ENCODE assay signal across 30 cellular contexts in genomic region chr10:70560511-70560931, GRCh38. TPM values are rescaled to one million over a fixed set of nuclear protein-coding genes. Genes with fewer than 3 reads are reported as not detected.
DNase-seq lines count a peak whose midpoint lies in the region; ATAC-seq, FAIRE-seq and TF ChIP-seq lines count a peak whose summit lies in the region.
"Had no signal": no experiment of that assay in that cellular context is flagged by ENCODE, and none has a peak within 500 bp of the region (broad histone marks: within the 10 kb centered on the region; RNA-seq: fewer than 3 reads in every experiment).

No MANE protein-coding gene starts in this region.

- no peak overlapping the region for H3K4me3 Mint-ChIP-seq in natural killer cell treated with Interleukin-12 subunit alpha and Interleukin-12 subunit beta and Interleukin-15 and Interleukin-18, amount 100 ng/mL, for 72 hours
- no peak overlapping the region for H3K4me3 Mint-ChIP-seq in natural killer cell
- H3K4me3 Mint-ChIP-seq: activated B cell treated with CpG ODN at 0.5 μM for 24 hours; activated naive CD4-positive, alpha-beta T cell treated with anti-CD3 and anti-CD28 coated beads, Interleukin-2, amount 10 ng/mL, durations not matched to agents 7 days and 5 days; activated T-helper 1 cell treated with anti-CD3 and anti-CD28 coated beads, Interleukin-12 subunit alpha, Interleukin-12 subunit beta, Interleukin-2, Interleukin-4 antibody, amounts not matched to agents 30 ng/mL and 10 ng/mL and 1 ng/mL, durations not matched to agents 14 hours and 24 hours and 36 hours had no signal

- WGBS in psoas muscle, 3 donors: 46 to 63% (median 53%) methylated on average over 14 of the region's 14 CpGs

- TF ChIP-seq POLR2A in GM12892 (IDR thresholded peaks at IDR 0.05; ENCODE audit: low read depth, low read length): no peak

- CTCF ChIA-PET in A673 (lab: Charles Lee): interaction anchor here (0.6 kb wide), 1 partner anchor 671 kb away, joined by 4 read pairs; no protein-coding TSS in a partner anchor

- intact Hi-C loops in natural killer cell (cut with micrococcal nuclease): no loop called here
- intact Hi-C loops in left ventricle myocardium superior (cut with micrococcal nuclease): no loop called here
- intact Hi-C loops in psoas muscle (cut with DNase I): no loop called here
- intact Hi-C loops in A673 (cut with micrococcal nuclease; ENCODE audit: unreplicated experiment): no loop called here

- H3K27me3 Mint-ChIP-seq in natural killer cell treated with Interleukin-12 subunit alpha and Interleukin-12 subunit beta and Interleukin-15 and Interleukin-18, amount 100 ng/mL, for 72 hours: no peaks in the 10 kb centered on the region
- H3K27me3 Mint-ChIP-seq in natural killer cell (ENCODE audit: low read depth in 2 of 2): no peaks in the 10 kb centered on the region
- H3K27me3 Mint-ChIP-seq: activated B cell treated with CpG ODN at 0.5 μM for 24 hours; effector memory CD8-positive, alpha-beta T cell had no signal

- H3K27me3 ChIP-seq in psoas muscle (ENCODE audit: insufficient read depth in 3 of 3, low read length in 2 of 3) (no peaks in the 10 kb centered on the region), A673 (replicated peaks; ENCODE audit: insufficient read depth, low read depth, low read length, poor library complexity) (no peaks in the 10 kb centered on the region)
- H3K27me3 ChIP-seq: esophagus squamous epithelium, tibial artery had no signal

- ATAC-seq in natural killer cell treated with Interleukin-12 subunit alpha and Interleukin-12 subunit beta and Interleukin-15 and Interleukin-18, amount 100 ng/mL, for 72 hours: no peak
- no peak for ATAC-seq in natural killer cell
- ATAC-seq in left ventricle myocardium superior: peak; percentile 79
- peak; percentile 10 to 68 (median 48) for ATAC-seq in psoas muscle
- no peak for ATAC-seq in GM19328 (IDR thresholded peaks at IDR 0.05; ENCODE audit: unreplicated experiment)
- ATAC-seq: effector memory CD8-positive, alpha-beta T cell; stimulated activated naive CD8-positive, alpha-beta T cell treated with anti-CD3 and anti-CD28 coated beads, Interleukin-15, Interleukin-2, amounts not matched to agents 100 U/mL and 50 U/mL, for 24 hours had no signal

- H3K4me3 ChIP-seq in psoas muscle: no peak overlapping the region
- no peak overlapping the region for H3K4me3 ChIP-seq in A673 (ENCODE audit: low read depth, low read length, poor library complexity, severe bottlenecking)
- H3K4me3 ChIP-seq: coronary artery, esophagus squamous epithelium, HAP-1, lung, tibial artery had no signal

- no peak overlapping the region for H3K27ac ChIP-seq in psoas muscle
- no peak overlapping the region for H3K27ac ChIP-seq in A673 (ENCODE audit: low read depth, low read length, poor library complexity, severe bottlenecking)
- H3K27ac ChIP-seq: coronary artery, esophagus squamous epithelium, tibial artery had no signal

- no peaks in the 10 kb centered on the region for H3K36me3 Mint-ChIP-seq in natural killer cell treated with Interleukin-12 subunit alpha and Interleukin-12 subunit beta and Interleukin-15 and Interleukin-18, amount 100 ng/mL, for 72 hours
- H3K36me3 Mint-ChIP-seq in natural killer cell: no peaks in the 10 kb centered on the region
- H3K36me3 Mint-ChIP-seq: activated naive CD4-positive, alpha-beta T cell treated with anti-CD3 and anti-CD28 coated beads, Interleukin-2, amount 10 ng/mL, durations not matched to agents 7 days and 5 days had no signal

- no peak for DNase-seq in natural killer cell treated with Interleukin-12 subunit alpha and Interleukin-12 subunit beta and Interleukin-15 and Interleukin-18, amount 100 ng/mL, for 72 hours (ENCODE audit: low spot score)
- DNase-seq in natural killer cell (no peak), left ventricle myocardium superior (peak; percentile 61), psoas muscle (peak in 1 of 2 donors; percentile 44), A673 (ENCODE audit: low spot score) (no peak), GM12892 (ENCODE audit: insufficient read length) (no peak), NCI-H1105 (lab: John Stamatoyannopoulos, UW) (no peak)
- DNase-seq: 8988T; activated B cell treated with CpG ODN at 0.5 μM for 24 hours; activated naive CD4-positive, alpha-beta T cell treated with anti-CD3 and anti-CD28 coated beads, Interleukin-2, amount 10 ng/mL, durations not matched to agents 7 days and 5 days; amniotic stem cell; DMS79; effector memory CD8-positive, alpha-beta T cell; esophagus squamous epithelium; NCI-H1105 treated with DMSO at 0.1 percent for 48 hours; NCI-H774; SHP77; stimulated activated CD4-positive, alpha-beta T cell treated with anti-CD3 and anti-CD28 coated beads, Interleukin-12 subunit alpha, Interleukin-12 subunit beta, amount 100 ng/mL, for 4 hours; stimulated activated CD4-positive, alpha-beta T cell treated with anti-CD3 and anti-CD28 coated beads, Interleukin-4, amount 100 ng/mL, for 4 hours; stimulated activated naive CD8-positive, alpha-beta T cell treated with anti-CD3 and anti-CD28 coated beads, Interleukin-15, Interleukin-2, amounts not matched to agents 100 U/mL and 50 U/mL, for 24 hours; SW 1271 had no signal

- H3K4me1 ChIP-seq in psoas muscle (peaks cover 10% of the 10 kb centered on the region), A673 (ENCODE audit: insufficient read depth, low read length, poor library complexity, severe bottlenecking) (peaks cover 21% of the 10 kb centered on the region)
- H3K4me1 ChIP-seq: HAP-1 had no signal

- H3K9me3 Mint-ChIP-seq in natural killer cell treated with Interleukin-12 subunit alpha and Interleukin-12 subunit beta and Interleukin-15 and Interleukin-18, amount 100 ng/mL, for 72 hours: no peaks in the 10 kb centered on the region
- no peaks in the 10 kb centered on the region for H3K9me3 Mint-ChIP-seq in natural killer cell
- H3K9me3 Mint-ChIP-seq: activated B cell treated with CpG ODN at 0.5 μM for 24 hours; activated naive CD4-positive, alpha-beta T cell treated with anti-CD3 and anti-CD28 coated beads, Interleukin-2, amount 10 ng/mL, durations not matched to agents 7 days and 5 days; activated T-helper 1 cell treated with anti-CD3 and anti-CD28 coated beads, Interleukin-12 subunit alpha, Interleukin-12 subunit beta, Interleukin-2, Interleukin-4 antibody, amounts not matched to agents 30 ng/mL and 10 ng/mL and 1 ng/mL, durations not matched to agents 14 hours and 24 hours and 36 hours; effector memory CD8-positive, alpha-beta T cell had no signal

- H3K36me3 ChIP-seq in psoas muscle (ENCODE audit: insufficient read depth in 1 of 2, low read depth in 1 of 2) (no peaks in the 10 kb centered on the region), A673 (ENCODE audit: insufficient read depth, low read length, poor library complexity, severe bottlenecking) (no peaks in the 10 kb centered on the region)
- H3K36me3 ChIP-seq: esophagus squamous epithelium, HAP-1 had no signal

- H3K9me3 ChIP-seq in psoas muscle (no peaks in the 10 kb centered on the region), A673 (ENCODE audit: low read depth, low read length, poor library complexity, severe bottlenecking) (no peaks in the 10 kb centered on the region)
- H3K9me3 ChIP-seq: esophagus squamous epithelium, HAP-1, tibial artery had no signal

- FAIRE-seq in GM12892 (lab: Jason Lieb, UNC): no peak
- FAIRE-seq: bronchial epithelial cell, frontal cortex, islet of Langerhans had no signal

- POLR2A ChIA-PET in A673 (lab: Charles Lee; ENCODE audit: low non-redundant PET): interaction anchor here (0.6 kb wide), 1 partner anchor 118 kb away, joined by 4 read pairs; no protein-coding TSS in a partner anchor

- H3K4me1 Mint-ChIP-seq in natural killer cell treated with Interleukin-12 subunit alpha and Interleukin-12 subunit beta and Interleukin-15 and Interleukin-18, amount 100 ng/mL, for 72 hours (ENCODE audit: low read depth in 2 of 2): peaks cover 42 to 46% of the 10 kb centered on the region in 2 donors
- H3K4me1 Mint-ChIP-seq in natural killer cell: peaks cover 45 to 65% of the 10 kb centered on the region in 2 donors

- BruUV-seq in A673 (replicated peaks; lab: Mats Ljungman, UMichigan): no TSS peak

- TF ChIP-seq CTCF in natural killer cell (IDR thresholded peaks at IDR 0.05) (no peak), psoas muscle (IDR thresholded peaks at IDR 0.05) (no peak), A673 (conservative IDR thresholded peaks at IDR 0.05; ENCODE audit: low read depth, low read length) (no peak)

- peak overlapping the region; percentile 70 to 84 for H3K27ac Mint-ChIP-seq in natural killer cell treated with Interleukin-12 subunit alpha and Interleukin-12 subunit beta and Interleukin-15 and Interleukin-18, amount 100 ng/mL, for 72 hours
- H3K27ac Mint-ChIP-seq in natural killer cell: peak overlapping the region in 1 of 2 donors; percentile 87
- H3K27ac Mint-ChIP-seq: activated B cell treated with CpG ODN at 0.5 μM for 24 hours; activated naive CD4-positive, alpha-beta T cell treated with anti-CD3 and anti-CD28 coated beads, Interleukin-2, amount 10 ng/mL, durations not matched to agents 7 days and 5 days; activated T-helper 1 cell treated with anti-CD3 and anti-CD28 coated beads, Interleukin-12 subunit alpha, Interleukin-12 subunit beta, Interleukin-2, Interleukin-4 antibody, amounts not matched to agents 30 ng/mL and 10 ng/mL and 1 ng/mL, durations not matched to agents 14 hours and 24 hours and 36 hours had no signal

RNA-seq across cellular contexts. Expression of gene PRF1, which starts 42.0 kb away (rescaled TPM):
- total RNA-seq in natural killer cell treated with Interleukin-12 subunit alpha and Interleukin-12 subunit beta and Interleukin-15 and Interleukin-18, amount 100 ng/mL, for 72 hours: 1,000 to 10,000 TPM in 1 of 2 donors, 100 to 1,000 TPM in 1; 497 to 1,157 TPM
- total RNA-seq in natural killer cell (1,000 to 10,000 TPM; 1,641 to 2,133 (median 1,982) TPM), left ventricle myocardium superior (3.2 TPM), psoas muscle (1 to 10 TPM; 1.6 to 3.4 (median 1.8) TPM), A673 (2021) (not detected in 2 replicates)
- polyA plus RNA-seq in psoas muscle: under 1 TPM; 0.33 to 0.72 (median 0.43) TPM
- 2.7 TPM for polyA plus RNA-seq in GM12892 (2012; ENCODE audit: missing spikeins)
- total RNA-seq: bronchial epithelial cell, frontal cortex had no signal

Comparison
In these comparisons a context has a peak if more than half of its experiments do, and no peak if none do; other contexts are left out.
1. ATAC-seq: peak in left ventricle myocardium superior (single experiment) and psoas muscle (4 of 4); none in natural killer cell treated with Interleukin-12 subunit alpha and Interleukin-12 subunit beta and Interleukin-15 and Interleukin-18, amount 100 ng/mL, for 72 hours (0 of 2), natural killer cell (0 of 3) and GM19328 (single experiment).
2. RNA of gene PRF1, which starts 42.0 kb away (total RNA-seq): 1,641 to 2,133 TPM in natural killer cell and 497 to 1,157 TPM in natural killer cell treated with Interleukin-12 subunit alpha and Interleukin-12 subunit beta and Interleukin-15 and Interleukin-18, amount 100 ng/mL, for 72 hours; 3.2 TPM in left ventricle myocardium superior (single experiment), 1.6 to 3.4 TPM in psoas muscle and not detected in A673; every median in the first group is over 100 times any median in the second.